In genomic region chr14:91158091-91158790, GRCh38 we compare ENCODE assay signal across 1 cellular context.
TF ChIP-seq lines count a peak whose summit lies in the region.

No MANE protein-coding gene starts in this region.

TF ChIP-seq in GM23338, 12 proteins besides CTCF, POLR2A, EP300 and RAD21 (continued from another document):
- TF ChIP-seq ZNF462 (CRISPR knock-in tag; IDR thresholded peaks at IDR 0.05) (no peak), STAT1 (IDR thresholded peaks at IDR 0.05; ENCODE audit: unreplicated experiment) (no peak), NANOG (IDR thresholded peaks at IDR 0.05; ENCODE audit: borderline replicate concordance) (no peak), POLR2AphosphoS5 (IDR thresholded peaks at IDR 0.05; ENCODE audit: low read depth) (no peak), ZNF331 (CRISPR knock-in tag; IDR thresholded peaks at IDR 0.05; ENCODE audit: low read depth) (no peak)
- TF ChIP-seq, protein P1, sequence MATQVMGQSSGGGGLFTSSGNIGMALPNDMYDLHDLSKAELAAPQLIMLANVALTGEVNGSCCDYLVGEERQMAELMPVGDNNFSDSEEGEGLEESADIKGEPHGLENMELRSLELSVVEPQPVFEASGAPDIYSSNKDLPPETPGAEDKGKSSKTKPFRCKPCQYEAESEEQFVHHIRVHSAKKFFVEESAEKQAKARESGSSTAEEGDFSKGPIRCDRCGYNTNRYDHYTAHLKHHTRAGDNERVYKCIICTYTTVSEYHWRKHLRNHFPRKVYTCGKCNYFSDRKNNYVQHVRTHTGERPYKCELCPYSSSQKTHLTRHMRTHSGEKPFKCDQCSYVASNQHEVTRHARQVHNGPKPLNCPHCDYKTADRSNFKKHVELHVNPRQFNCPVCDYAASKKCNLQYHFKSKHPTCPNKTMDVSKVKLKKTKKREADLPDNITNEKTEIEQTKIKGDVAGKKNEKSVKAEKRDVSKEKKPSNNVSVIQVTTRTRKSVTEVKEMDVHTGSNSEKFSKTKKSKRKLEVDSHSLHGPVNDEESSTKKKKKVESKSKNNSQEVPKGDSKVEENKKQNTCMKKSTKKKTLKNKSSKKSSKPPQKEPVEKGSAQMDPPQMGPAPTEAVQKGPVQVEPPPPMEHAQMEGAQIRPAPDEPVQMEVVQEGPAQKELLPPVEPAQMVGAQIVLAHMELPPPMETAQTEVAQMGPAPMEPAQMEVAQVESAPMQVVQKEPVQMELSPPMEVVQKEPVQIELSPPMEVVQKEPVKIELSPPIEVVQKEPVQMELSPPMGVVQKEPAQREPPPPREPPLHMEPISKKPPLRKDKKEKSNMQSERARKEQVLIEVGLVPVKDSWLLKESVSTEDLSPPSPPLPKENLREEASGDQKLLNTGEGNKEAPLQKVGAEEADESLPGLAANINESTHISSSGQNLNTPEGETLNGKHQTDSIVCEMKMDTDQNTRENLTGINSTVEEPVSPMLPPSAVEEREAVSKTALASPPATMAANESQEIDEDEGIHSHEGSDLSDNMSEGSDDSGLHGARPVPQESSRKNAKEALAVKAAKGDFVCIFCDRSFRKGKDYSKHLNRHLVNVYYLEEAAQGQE (IDR thresholded peaks at IDR 0.05; ENCODE audit: unreplicated experiment), result no peak
TF ChIP-seq in GM23338: peak in this region for 0.
